ENCODE assay signal across 26 cellular contexts in genomic region chr3:73384091-73384906, GRCh38.
"Had no signal": no experiment of that assay in that cellular context is flagged by ENCODE, and none has a peak within 500 bp of the region (broad histone marks: within the 10 kb centered on the region; RNA-seq: fewer than 3 reads in every experiment).

No MANE protein-coding gene starts in this region.

- H3K4me1 ChIP-seq: Peyer's patch had no signal

- H3K9me3 ChIP-seq: Peyer's patch had no signal

- H3K27me3 ChIP-seq: cardiac muscle cell, Peyer's patch had no signal

- ATAC-seq: activated CD8-positive, alpha-beta T cell treated with anti-CD3 and anti-CD28 coated beads for 36 hours; activated naive CD8-positive, alpha-beta T cell treated with anti-CD3 and anti-CD28 coated beads, Interleukin-2, amount 50 U/mL, for 24 hours; PC-3; SK-N-SH treated with all-trans-retinoic acid at 6 μM for 48 hours; T-cell; T-helper 17 cell had no signal

- H3K27ac ChIP-seq: cardiac muscle cell, Peyer's patch had no signal

- H3K4me3 ChIP-seq: cardiac muscle cell, Peyer's patch had no signal

- DNase-seq: activated CD4-positive, alpha-beta T cell treated with anti-CD3 and anti-CD28 coated beads, Interleukin-2, amount 10 ng/mL, durations not matched to agents 24 days and 14 days; activated CD4-positive, alpha-beta T cell treated with anti-CD3 and anti-CD28 coated beads, Interleukin-2, amount 50 U/mL, for 4 hours; activated CD8-positive, alpha-beta T cell treated with anti-CD3 and anti-CD28 coated beads for 36 hours; activated naive CD4-positive, alpha-beta T cell treated with anti-CD3 and anti-CD28 coated beads, Interleukin-2, amount 10 ng/mL, durations not matched to agents 7 days and 5 days; activated naive CD8-positive, alpha-beta T cell treated with anti-CD3 and anti-CD28 coated beads, Interleukin-2, amount 50 U/mL, for 24 hours; activated T-cell treated with anti-CD3 and anti-CD28 coated beads, Interleukin-2, amount 50 U/mL, for 1 hour; Kasumi-1; KG1; MM.1S; MV-4-11; NCI-H1092; NCI-H1436 treated with DMSO at 0.1 percent for 48 hours; NCI-H1694 treated with DMSO at 0.1 percent for 48 hours; NCI-H2029; NCI-H510A; NCI-H526; NCI-H748 treated with DMSO at 0.1 percent for 48 hours; NK-92 treated with Interleukin-12 subunit alpha and Interleukin-12 subunit beta, amount 100 ng/mL, for 24 hours; PC-3; Peyer's patch; RPMI8226; SIG-M5; T-cell; T-helper 17 cell had no signal
